ENCODE assay signal across 8 cellular contexts in genomic region chr2:24123212-24124002, GRCh38. TPM values are rescaled to one million over a fixed set of nuclear protein-coding genes. Genes with fewer than 3 reads are reported as not detected.
DNase-seq lines count a peak whose midpoint lies in the region; ATAC-seq and TF ChIP-seq lines count a peak whose summit lies in the region.

Gene FAM228B, plus strand, starts transcription at chr2:24123469. Its CDS starts 893 bp downstream, at chr2:24124362.
Gene PFN4, minus strand, starts transcription at chr2:24123334. Its CDS starts 799 bp downstream, at chr2:24122535.

- H3K9me3 ChIP-seq in BLaER1 = no peaks in the 10 kb centered on the region

- peak; percentile 94 for ATAC-seq in HG03354 (IDR thresholded peaks at IDR 0.05; ENCODE audit: poor library complexity, severe bottlenecking, unreplicated experiment)

- peaks cover 23% of the 10 kb centered on the region for H3K4me1 ChIP-seq in BLaER1

- no peaks in the 10 kb centered on the region for H3K27me3 ChIP-seq in BLaER1

- TF ChIP-seq POLR2A in GM19193 (IDR thresholded peaks at IDR 0.05; ENCODE audit: extremely low read depth, insufficient read depth, insufficient read length) (peak; percentile 92), lower leg skin (IDR thresholded peaks at IDR 0.05) (no peak)

- peak within 1 kb of the TSS; percentile 82 for H3K4me3 ChIP-seq in BLaER1
- peak within 1 kb of the TSS; percentile 63 for H3K4me3 ChIP-seq in lower leg skin (ENCODE audit: low read depth, poor library complexity, severe bottlenecking)

- peak within 1 kb of the TSS; percentile 91 for H3K9ac ChIP-seq in BLaER1

- peak within 1 kb of the TSS; percentile 89 for H3K27ac ChIP-seq in BLaER1

- intact Hi-C loops in lower leg skin (cut with DNase I; ENCODE audit: low total_unique reads) = no loop called here

- no peak for TF ChIP-seq CTCF in lower leg skin (IDR thresholded peaks at IDR 0.05)

- peak; percentile 67 for DNase-seq in NCI-H460 (ENCODE audit: extremely low read depth, low read depth)
- DNase-seq in activated CD4-positive, alpha-beta T cell treated with anti-CD3 and anti-CD28 coated beads, Interleukin-2, amount 50 U/mL, for 1 hour = peak; percentile 42
- peak; percentile 36 to 91 for DNase-seq in dermis microvascular lymphatic vessel endothelial cell (ENCODE audit: low read depth in 2 of 2)
- peak; percentile 70 to 97 for DNase-seq in lower leg skin (ENCODE audit: low spot score in 2 of 2)
- DNase-seq in stimulated activated CD4-positive, alpha-beta T cell treated with anti-CD3 and anti-CD28 coated beads, Interleukin-4, amount 100 ng/mL, for 48 hours (ENCODE audit: low read depth in 2 of 2) = peak; percentile 50 to 59

- no peaks in the 10 kb centered on the region for H3K36me3 ChIP-seq in BLaER1

- H4K20me1 ChIP-seq in BLaER1 = no peaks in the 10 kb centered on the region

- 1 to 2% methylated on average over 11 to 41 of the region's 104 CpGs for WGBS in lower leg skin, 2 donors

- H3K4me2 ChIP-seq in BLaER1 = peak within 1 kb of the TSS; percentile 93

RNA-seq across cellular contexts. Expression of gene FAM228B, which starts in this region (rescaled TPM):
- 1.3 and 2.5 TPM in 2 replicates for total RNA-seq in NCI-H460 (2014; rRNA removed; shearing (Covaris generic))
- polyA plus RNA-seq in NCI-H460 (2014; cell fraction: nucleus; rRNA removed) = 0.72 and 1.1 TPM in 2 replicates
- total RNA-seq in dermis microvascular lymphatic vessel endothelial cell (3.0 and 3.8 TPM in 2 replicates), lower leg skin (10 to 100 TPM in 1 of 4 donors, 1 to 10 TPM in 3; 2.8 to 15.1 (median 4.6) TPM)

RNA-seq across cellular contexts. Expression of gene PFN4, which starts in this region (rescaled TPM):
- 0.77 and 1.6 TPM in 2 replicates for total RNA-seq in NCI-H460 (2014; rRNA removed; shearing (Covaris generic))
- polyA plus RNA-seq in NCI-H460 (2014; cell fraction: nucleus; rRNA removed) = 0.28 TPM in 1 of 2 replicates, not detected in the other
- total RNA-seq in dermis microvascular lymphatic vessel endothelial cell (0.26 and 0.51 TPM in 2 replicates), lower leg skin (under 1 TPM in 1 of 4 donors, not detected in 3; 0.65 TPM)

Comparison
In these comparisons a context has a peak if more than half of its experiments do, and no peak if none do; other contexts are left out.
1. Peak in every context shown above with its lines: DNase-seq, ATAC-seq, H3K4me3 ChIP-seq and H3K27ac ChIP-seq.